ENCODE assay signal across 10 cellular contexts in genomic region chr14:61102549-61103466, GRCh38.
A peak's percentile ranks its signal among the peaks of the same experiment; 100 is the strongest.
DNase-seq lines count a peak whose midpoint lies in the region; ATAC-seq and TF ChIP-seq lines count a peak whose summit lies in the region.
"Had no signal": no experiment of that assay in that cellular context is flagged by ENCODE, and none has a peak within 500 bp of the region (broad histone marks: within the 10 kb centered on the region; RNA-seq: fewer than 3 reads in every experiment).

No MANE protein-coding gene starts in this region.

- peak overlapping the region; percentile 77 for H3K18ac ChIP-seq in IMR-90 (ENCODE audit: low read depth, low read length)

- no peak for TF ChIP-seq RAD21 in IMR-90 (IDR thresholded peaks at IDR 0.05; ENCODE audit: low read length)

- no peak for DNase-seq in IMR-90
- DNase-seq in chondrocyte (ENCODE audit: low spot score): no peak
- DNase-seq in progenitor cell of endocrine pancreas (ENCODE audit: low spot score, unreplicated experiment): no peak
- no peak for DNase-seq in activated effector memory CD4-positive, alpha-beta T cell treated with Interleukin-2 at 50 U/mL for 16 hours
- no peak for DNase-seq in retina
- no peak for DNase-seq in Ammon's horn (ENCODE audit: low spot score)
- no peak for DNase-seq in stimulated activated naive CD4-positive, alpha-beta T cell (lab: John Stamatoyannopoulos, UW)
- DNase-seq: activated CD4-positive, CD25-positive, alpha-beta regulatory T cell; NCI-H2107 had no signal

- peaks cover 32% of the 10 kb centered on the region for H3K9me1 ChIP-seq in IMR-90 (ENCODE audit: insufficient read depth, low read length)

- peak overlapping the region; percentile 54 for H3K4me3 Mint-ChIP-seq in chondrocyte (ENCODE audit: unreplicated experiment)
- H3K4me3 Mint-ChIP-seq in progenitor cell of endocrine pancreas (ENCODE audit: low read depth): no peak overlapping the region

- peak overlapping the region; percentile 98 for H2BK120ac ChIP-seq in IMR-90 (ENCODE audit: low read depth, low read length)

- no peaks in the 10 kb centered on the region for H3K36me3 Mint-ChIP-seq in chondrocyte (ENCODE audit: low read depth)
- no peaks in the 10 kb centered on the region for H3K36me3 Mint-ChIP-seq in progenitor cell of endocrine pancreas (ENCODE audit: insufficient read depth)

- POLR2A ChIA-PET in IMR-90 (lab: Charles Lee; ENCODE audit: unreplicated experiment): interaction anchor here (0.8 to 1.1 kb wide), 3 partner anchors 43 to 453 kb away, joined by 3 to 6 read pairs (median 4); partner anchors contain the start of gene SIX1

- in situ Hi-C loops in IMR-90 (cut with MboI; ENCODE audit: low sequenced_read_pairs): no loop called here

- H3K9ac ChIP-seq in IMR-90 (ENCODE audit: low read depth, low read length): peak overlapping the region; percentile 60

- WGBS in IMR-90 (ENCODE audit: extremely low coverage in 2 of 2, insufficient read length in 1 of 2), 2 experiments: no CpG with 5 or more reads among the region's 10 CpGs

- H2AFZ ChIP-seq in IMR-90 (replicated peaks; ENCODE audit: low read length, poor library complexity): peak overlapping the region; percentile 80

- H4K91ac ChIP-seq in IMR-90 (ENCODE audit: insufficient read depth, low read depth, low read length): peak overlapping the region; percentile 99

- H3K14ac ChIP-seq in IMR-90 (replicated peaks; ENCODE audit: low read depth, low read length): peak overlapping the region; percentile 86

- H3K27me3 Mint-ChIP-seq in chondrocyte (ENCODE audit: low read depth): no peaks in the 10 kb centered on the region
- H3K27me3 Mint-ChIP-seq in progenitor cell of endocrine pancreas: no peaks in the 10 kb centered on the region

- dilution Hi-C loops in IMR-90 (cut with HindIII; ENCODE audit: low sequenced_read_pairs, unreplicated experiment): no loop called here

- no peak for TF ChIP-seq POLR2A in IMR-90 (IDR thresholded peaks at IDR 0.05; ENCODE audit: low read depth, low read length)

- intact Hi-C loops in IMR-90 (cut with micrococcal nuclease): loop anchor here (2.0 to 5.0 kb wide), 5 partner anchors 76 to 456 kb away; partner anchors contain the start of genes SIX1, SIX4, SLC38A6 and TRMT5

- peak overlapping the region; percentile 99 for H2BK20ac ChIP-seq in IMR-90 (ENCODE audit: low read depth, low read length)

- H3K4me1 ChIP-seq in IMR-90 (ENCODE audit: control insufficient read depth, insufficient read depth, low read length): peaks cover 39% of the 10 kb centered on the region

- CTCF ChIA-PET in IMR-90 (lab: Yijun Ruan, JAX): no interaction called here

- H4K20me1 ChIP-seq in IMR-90 (ENCODE audit: insufficient read depth, low read length): no peaks in the 10 kb centered on the region

- peak overlapping the region; percentile 96 for H2AK5ac ChIP-seq in IMR-90 (ENCODE audit: low read depth, low read length)

- peak overlapping the region; percentile 95 for H3K27ac ChIP-seq in IMR-90 (ENCODE audit: insufficient read depth, low read length)

- peaks cover 2% of the 10 kb centered on the region; the same call in 1 of the 2 replicates for H3K9me3 ChIP-seq in IMR-90 (ENCODE audit: control insufficient read depth, insufficient read depth, low read length)

- no peaks in the 10 kb centered on the region for H3K36me3 ChIP-seq in IMR-90 (ENCODE audit: control insufficient read depth, insufficient read depth, low read length)

- H4K8ac ChIP-seq in IMR-90 (ENCODE audit: low read depth in 2 of 2, low read length in 2 of 2): peak overlapping the region; percentile 91 to 98

- peak overlapping the region; percentile 97 for H3K23ac ChIP-seq in IMR-90 (ENCODE audit: low read depth, low read length)

- peak overlapping the region; percentile 98 for H3K4ac ChIP-seq in IMR-90 (ENCODE audit: low read depth, low read length)

- no peaks in the 10 kb centered on the region for H3K9me3 Mint-ChIP-seq in chondrocyte (ENCODE audit: low read depth)
- H3K9me3 Mint-ChIP-seq in progenitor cell of endocrine pancreas (ENCODE audit: low read depth): no peaks in the 10 kb centered on the region

- ATAC-seq in GM19351 (IDR thresholded peaks at IDR 0.05; ENCODE audit: unreplicated experiment): peak; percentile 3
- no peak for ATAC-seq in IMR-90 (ENCODE audit: low read depth)

- no peak overlapping the region for H3K4me3 ChIP-seq in IMR-90 (ENCODE audit: insufficient read depth, low read depth, low read length)

- peak overlapping the region; percentile 99 for H3K27ac Mint-ChIP-seq in chondrocyte (ENCODE audit: unreplicated experiment)
- peak overlapping the region; percentile 95 for H3K27ac Mint-ChIP-seq in progenitor cell of endocrine pancreas

- H3K4me2 ChIP-seq in IMR-90 (ENCODE audit: low read depth, low read length): no peak overlapping the region; the same call in none of the 2 replicates

- peak overlapping the region; percentile 97 for H2BK15ac ChIP-seq in IMR-90 (ENCODE audit: low read depth, low read length)

- BruUV-seq in IMR-90 (replicated peaks; lab: Mats Ljungman, UMichigan): no TSS peak

- H3K4me1 Mint-ChIP-seq in chondrocyte (ENCODE audit: low read depth): peaks cover 65% of the 10 kb centered on the region
- H3K4me1 Mint-ChIP-seq in progenitor cell of endocrine pancreas (ENCODE audit: low read depth): peaks cover 27% of the 10 kb centered on the region

- H3K27me3 ChIP-seq in IMR-90 (ENCODE audit: control insufficient read depth, insufficient read depth, low read length): no peaks in the 10 kb centered on the region

- H3K56ac ChIP-seq in IMR-90 (ENCODE audit: extremely low read depth, insufficient read depth, low read length): peak overlapping the region; percentile 98

- peak overlapping the region; percentile 98 for H2BK5ac ChIP-seq in IMR-90 (ENCODE audit: low read depth, low read length, poor library complexity, severe bottlenecking)

- H2AK9ac ChIP-seq in IMR-90 (replicated peaks; ENCODE audit: low read depth, low read length, poor library complexity): peak overlapping the region; percentile 92

- H4K5ac ChIP-seq in IMR-90 (ENCODE audit: low read depth, low read length): peak overlapping the region; percentile 70

- TF ChIP-seq CTCF in IMR-90 (conservative IDR thresholded peaks at IDR 0.05; ENCODE audit: low read depth, low read length): no peak
- TF ChIP-seq CTCF in chondrocyte (IDR thresholded peaks at IDR 0.05): no peak
- TF ChIP-seq CTCF in progenitor cell of endocrine pancreas (IDR thresholded peaks at IDR 0.05; ENCODE audit: unreplicated experiment): no peak

- peaks cover 0 to 13% of the 10 kb centered on the region in 2 experiments; a peak in 2 of 4 replicates for H3K79me1 ChIP-seq in IMR-90 (ENCODE audit: low read depth in 1 of 2, low read length in 2 of 2)

TF ChIP-seq in IMR-90, 13 proteins besides CTCF, POLR2A, EP300 and RAD21:
- no peak for TF ChIP-seq NFE2L2 (IDR thresholded peaks at IDR 0.05; ENCODE audit: low read depth, low read length)
- TF ChIP-seq USF2 (IDR thresholded peaks at IDR 0.05; ENCODE audit: low read depth, low read length): no peak
- no peak for TF ChIP-seq CEBPB (IDR thresholded peaks at IDR 0.05; ENCODE audit: low read depth, low read length)
- no peak for TF ChIP-seq BHLHE40 (IDR thresholded peaks at IDR 0.05; ENCODE audit: low read depth, low read length)
- TF ChIP-seq RFX5 (IDR thresholded peaks at IDR 0.05; ENCODE audit: low read depth, low read length): no peak
- TF ChIP-seq SMC3 (IDR thresholded peaks at IDR 0.05; ENCODE audit: low read depth, low read length): no peak
- no peak for TF ChIP-seq ELK1 (IDR thresholded peaks at IDR 0.05; ENCODE audit: borderline replicate concordance, low read depth, low read length)
